8 cellular contexts compared by ENCODE assay signal in the genomic region with DNA sequence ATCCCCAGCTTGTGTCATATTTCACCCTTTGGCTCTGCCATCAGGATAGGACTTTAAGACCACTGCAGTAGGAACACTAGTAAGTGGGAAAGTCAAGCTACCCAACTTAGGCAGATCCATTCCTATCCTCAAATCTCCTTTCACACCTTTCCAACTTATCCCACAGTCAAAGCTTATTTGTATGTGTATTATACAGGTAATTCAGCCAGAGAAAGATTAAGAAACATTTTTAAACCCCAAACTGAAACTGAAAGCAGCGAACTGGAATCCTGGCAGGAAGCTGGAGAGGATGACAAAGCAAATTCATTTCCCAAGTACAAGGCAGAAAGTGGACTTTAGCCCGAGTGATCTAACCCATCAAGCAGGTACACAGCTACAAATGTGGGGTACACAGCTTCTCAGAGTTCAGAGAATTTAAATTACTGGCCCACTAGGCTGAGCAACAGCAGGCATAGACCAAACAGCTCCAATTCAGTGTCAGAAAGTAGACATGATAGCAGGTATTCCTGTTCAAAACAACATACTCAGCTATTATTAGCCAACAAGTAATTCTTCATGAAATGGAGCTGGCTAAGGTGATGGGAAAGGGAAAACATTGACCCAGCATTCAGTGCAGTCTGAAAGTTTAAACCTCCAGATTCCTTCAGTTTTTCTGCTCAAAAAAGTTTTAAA. TPM values are rescaled to one million over a fixed set of nuclear protein-coding genes. Genes with fewer than 3 reads are reported as not detected.
DNase-seq lines count a peak whose midpoint lies in the region; ATAC-seq and TF ChIP-seq lines count a peak whose summit lies in the region.

No MANE protein-coding gene starts in this region.

- no peaks in the 10 kb centered on the region for H3K27me3 Mint-ChIP-seq in activated CD4-positive, alpha-beta memory T cell treated with anti-CD3 and anti-CD28 coated beads for 36 hours
- H3K27me3 Mint-ChIP-seq in osteocyte (ENCODE audit: unreplicated experiment): no peaks in the 10 kb centered on the region

- H3K4me1 Mint-ChIP-seq in activated CD4-positive, alpha-beta memory T cell treated with anti-CD3 and anti-CD28 coated beads for 36 hours (ENCODE audit: low read depth): peaks cover 57% of the 10 kb centered on the region
- H3K4me1 Mint-ChIP-seq in osteocyte (ENCODE audit: unreplicated experiment): peaks cover 54% of the 10 kb centered on the region

- peak overlapping the region; percentile 93 for H3K27ac Mint-ChIP-seq in activated CD4-positive, alpha-beta memory T cell treated with anti-CD3 and anti-CD28 coated beads for 36 hours
- H3K27ac Mint-ChIP-seq in osteocyte (ENCODE audit: unreplicated experiment): peak overlapping the region; percentile 98

- TF ChIP-seq CTCF in fibroblast of villous mesenchyme (IDR thresholded peaks at IDR 0.05; ENCODE audit: insufficient read depth, low read depth, low read length) (no peak), osteocyte (IDR thresholded peaks at IDR 0.05) (no peak)

- H3K4me3 ChIP-seq in fibroblast of villous mesenchyme (ENCODE audit: low read depth, low read length): peak overlapping the region; percentile 54

- ATAC-seq in GM19035 (IDR thresholded peaks at IDR 0.05; ENCODE audit: unreplicated experiment): no peak

- DNase-seq in NCI-H2171 treated with DMSO at 0.1 percent for 48 hours (lab: John Stamatoyannopoulos, UW): peak; percentile 59
- DNase-seq in NCI-H2171 (lab: John Stamatoyannopoulos, UW): no peak
- DNase-seq in NCI-H1092 (lab: John Stamatoyannopoulos, UW): peak; percentile 22
- DNase-seq in activated CD4-positive, alpha-beta memory T cell treated with anti-CD3 and anti-CD28 coated beads for 36 hours: peak; percentile 33
- DNase-seq in fibroblast of villous mesenchyme (ENCODE audit: low read depth): peak; percentile 93
- DNase-seq in osteocyte (ENCODE audit: extremely low spot score, unreplicated experiment): no peak
- no peak for DNase-seq in activated CD8-positive, alpha-beta memory T cell treated with anti-CD3 and anti-CD28 coated beads, Interleukin-2, amount 50 U/mL, for 48 hours

- CTCF ChIA-PET in activated CD4-positive, alpha-beta memory T cell treated with anti-CD3 and anti-CD28 coated beads for 36 hours (lab: Charles Lee): interaction anchor here (1.0 to 2.3 kb wide), 6 partner anchors 11 to 100 kb away, joined by 3 to 20 read pairs (median 4); partner anchors contain the start of gene SNRPC

- H3K9me3 Mint-ChIP-seq in activated CD4-positive, alpha-beta memory T cell treated with anti-CD3 and anti-CD28 coated beads for 36 hours: no peaks in the 10 kb centered on the region
- H3K9me3 Mint-ChIP-seq in osteocyte (ENCODE audit: unreplicated experiment): no peaks in the 10 kb centered on the region

- peak overlapping the region; percentile 67 for H3K4me3 Mint-ChIP-seq in activated CD4-positive, alpha-beta memory T cell treated with anti-CD3 and anti-CD28 coated beads for 36 hours
- H3K4me3 Mint-ChIP-seq in osteocyte (ENCODE audit: unreplicated experiment): peak overlapping the region; percentile 78

- peaks cover 8% of the 10 kb centered on the region for H3K36me3 Mint-ChIP-seq in activated CD4-positive, alpha-beta memory T cell treated with anti-CD3 and anti-CD28 coated beads for 36 hours
- peaks cover 10% of the 10 kb centered on the region for H3K36me3 Mint-ChIP-seq in osteocyte (ENCODE audit: unreplicated experiment)

- POLR2A ChIA-PET in activated CD4-positive, alpha-beta memory T cell treated with anti-CD3 and anti-CD28 coated beads for 36 hours (lab: Charles Lee): interaction anchor here (0.6 to 3.4 kb wide), 11 partner anchors 7 to 474 kb away, joined by 3 to 52 read pairs (median 4); partner anchors contain the start of genes HMGA1, ILRUN and SNRPC

- intact Hi-C loops in activated CD4-positive, alpha-beta memory T cell treated with anti-CD3 and anti-CD28 coated beads for 36 hours (cut with micrococcal nuclease): loop anchor here (5.0 kb wide), 1 partner anchor 40 kb away; the partner anchor contains the start of gene ILRUN

RNA-seq across cellular contexts. Expression of gene ILRUN, which starts 39.1 kb away (rescaled TPM):
- 10 to 100 TPM; 62.3 to 65.2 TPM for total RNA-seq in activated CD4-positive, alpha-beta memory T cell treated with anti-CD3 and anti-CD28 coated beads for 36 hours
- total RNA-seq in fibroblast of villous mesenchyme (42.2 and 58.3 TPM in 2 replicates), osteocyte (47.3 and 50.2 TPM in 2 replicates)

Comparison
In these comparisons a context has a peak if more than half of its experiments do, and no peak if none do; other contexts are left out.
1. DNase-seq: peak in NCI-H2171 treated with DMSO at 0.1 percent for 48 hours (single experiment), NCI-H1092 (single experiment), activated CD4-positive, alpha-beta memory T cell treated with anti-CD3 and anti-CD28 coated beads for 36 hours (single experiment) and fibroblast of villous mesenchyme (single experiment); none in NCI-H2171 (single experiment), osteocyte (single experiment) and activated CD8-positive, alpha-beta memory T cell treated with anti-CD3 and anti-CD28 coated beads, Interleukin-2, amount 50 U/mL, for 48 hours (single experiment).